Comparison of ENCODE assay signal across 10 cellular contexts in genomic region chr5:1118738-1119137, GRCh38. TPM values are rescaled to one million over a fixed set of nuclear protein-coding genes. Genes with fewer than 3 reads are reported as not detected.
DNase-seq lines count a peak whose midpoint lies in the region; ATAC-seq, FAIRE-seq and TF ChIP-seq lines count a peak whose summit lies in the region.
"Had no signal": no experiment of that assay in that cellular context is flagged by ENCODE, and none has a peak within 500 bp of the region (broad histone marks: within the 10 kb centered on the region; RNA-seq: fewer than 3 reads in every experiment).

No MANE protein-coding gene starts in this region.

- no peaks in the 10 kb centered on the region for H4K20me1 ChIP-seq in H1 (replicated peaks in 1 of 2; ENCODE audit: control insufficient read depth in 1 of 2, insufficient read depth in 2 of 2, low read length in 2 of 2)

- no peak overlapping the region for H3K56ac ChIP-seq in H1 (replicated peaks; ENCODE audit: insufficient read length, low read depth, low read length)

- BruUV-seq in Calu3 (replicated peaks; lab: Mats Ljungman, UMichigan): no TSS peak

- no peak overlapping the region for H2BK120ac ChIP-seq in H1 (replicated peaks; ENCODE audit: low read depth, low read length)

- TF ChIP-seq POLR2A in H1 (IDR thresholded peaks at IDR 0.05; ENCODE audit: control extremely low read depth in 1 of 2, low read depth in 2 of 2, low read length in 2 of 2): no peak

- peaks cover 0 to 8% (median 5%) of the 10 kb centered on the region in 4 experiments; a peak in 4 of 7 replicates for H3K4me1 ChIP-seq in H1 (replicated peaks in 1 of 4; ENCODE audit: control insufficient read depth in 3 of 4, insufficient read depth in 4 of 4, low read length in 3 of 4)

- no peaks in the 10 kb centered on the region for H3K79me1 ChIP-seq in H1 (ENCODE audit: low read depth, low read length)

- no peaks in the 10 kb centered on the region for H3K36me3 ChIP-seq in H1 (ENCODE audit: control insufficient read depth in 2 of 4, insufficient read depth in 4 of 4, low read length in 3 of 4)

- no peak overlapping the region for H3K14ac ChIP-seq in H1 (ENCODE audit: insufficient read length)

- H3K4me2 ChIP-seq in H1 (ENCODE audit: insufficient read depth in 1 of 2, low read depth in 2 of 2, low read length in 2 of 2): no peak overlapping the region

- no peak for ATAC-seq in HG03175 (IDR thresholded peaks at IDR 0.05; ENCODE audit: unreplicated experiment)
- no peak for ATAC-seq in HG03469 (IDR thresholded peaks at IDR 0.05; ENCODE audit: unreplicated experiment)

- H3K27ac Mint-ChIP-seq in Calu3 (ENCODE audit: unreplicated experiment): no peak overlapping the region
- no peak overlapping the region for H3K27ac Mint-ChIP-seq in activated naive CD4-positive, alpha-beta T cell treated with anti-CD3 and anti-CD28 coated beads for 36 hours
- H3K27ac Mint-ChIP-seq: stimulated activated naive CD8-positive, alpha-beta T cell treated with anti-CD3 and anti-CD28 coated beads, Interleukin-15, Interleukin-2, amounts not matched to agents 100 ng/mL and 50 ng/mL, for 24 hours had no signal

- no peaks in the 10 kb centered on the region for H3K23me2 ChIP-seq in H1 (ENCODE audit: low read depth, low read length)

- no peak for TF ChIP-seq RAD21 in H1 (IDR thresholded peaks at IDR 0.05 in 1 of 2, conservative IDR thresholded peaks at IDR 0.05 in 1 of 2; ENCODE audit: low read depth in 2 of 2, low read length in 2 of 2)

- H3K4me1 Mint-ChIP-seq in Calu3 (ENCODE audit: low read depth, unreplicated experiment): no peaks in the 10 kb centered on the region
- H3K4me1 Mint-ChIP-seq in activated naive CD4-positive, alpha-beta T cell treated with anti-CD3 and anti-CD28 coated beads for 36 hours (ENCODE audit: low read depth): peaks cover 2% of the 10 kb centered on the region

- no peak overlapping the region for H3K4me3 ChIP-seq in H1 (ENCODE audit: extremely low read depth in 1 of 4, insufficient read depth in 2 of 4, low read depth in 3 of 4, low read length in 4 of 4)

- H3K79me2 ChIP-seq in H1 (ENCODE audit: control insufficient read depth in 1 of 2, insufficient read depth in 2 of 2, low read length in 2 of 2): no peaks in the 10 kb centered on the region

- no peaks in the 10 kb centered on the region for H3K27me3 Mint-ChIP-seq in Calu3 (ENCODE audit: unreplicated experiment)
- no peaks in the 10 kb centered on the region for H3K27me3 Mint-ChIP-seq in activated naive CD4-positive, alpha-beta T cell treated with anti-CD3 and anti-CD28 coated beads for 36 hours (ENCODE audit: low read depth)
- H3K27me3 Mint-ChIP-seq: stimulated activated naive CD8-positive, alpha-beta T cell treated with anti-CD3 and anti-CD28 coated beads, Interleukin-15, Interleukin-2, amounts not matched to agents 100 ng/mL and 50 ng/mL, for 24 hours had no signal

- no peak overlapping the region for H2AK5ac ChIP-seq in H1 (ENCODE audit: low read depth, low read length)

- 66% methylated on average over 15 of the region's 15 CpGs; no CpG with 5 or more reads in 1 of the 2 experiments for WGBS in H1 (ENCODE audit: extremely low coverage in 1 of 2, insufficient coverage in 1 of 2, insufficient read length in 1 of 2, insufficient replicate concordance in 2 of 2, low coverage in 1 of 2, low lambda C conversion rate in 2 of 2, missing lambda C conversion rate in 1 of 2), 2 experiments

- H2BK15ac ChIP-seq in H1 (ENCODE audit: low read length): no peak overlapping the region

- H2BK5ac ChIP-seq in H1 (ENCODE audit: low read depth, low read length): no peak overlapping the region

- H3K27ac ChIP-seq in H1 (ENCODE audit: low read depth, low read length): no peak overlapping the region

- H3K23ac ChIP-seq in H1 (ENCODE audit: insufficient read length): no peak overlapping the region

- H3K4ac ChIP-seq in H1 (replicated peaks; ENCODE audit: insufficient read length, low read depth, low read length): no peak overlapping the region

- no peak for TF ChIP-seq CTCF in Calu3 (IDR thresholded peaks at IDR 0.05; ENCODE audit: unreplicated experiment)
- no peak for TF ChIP-seq CTCF in H1 (IDR thresholded peaks at IDR 0.05; ENCODE audit: control extremely low read depth in 1 of 3, insufficient read depth in 1 of 3, low read depth in 1 of 3, low read length in 3 of 3)

- no peaks in the 10 kb centered on the region for H3K9me3 Mint-ChIP-seq in Calu3 (ENCODE audit: low read depth, unreplicated experiment)
- H3K9me3 Mint-ChIP-seq in activated naive CD4-positive, alpha-beta T cell treated with anti-CD3 and anti-CD28 coated beads for 36 hours: no peaks in the 10 kb centered on the region
- H3K9me3 Mint-ChIP-seq: stimulated activated naive CD8-positive, alpha-beta T cell treated with anti-CD3 and anti-CD28 coated beads, Interleukin-15, Interleukin-2, amounts not matched to agents 100 ng/mL and 50 ng/mL, for 24 hours had no signal

- no peak for TF ChIP-seq EP300 in H1 (IDR thresholded peaks at IDR 0.05; ENCODE audit: borderline replicate concordance in 1 of 2, low read depth in 2 of 2, low read length in 2 of 2)

- no peak overlapping the region for H2BK12ac ChIP-seq in H1 (ENCODE audit: low read depth, low read length)

- no peak overlapping the region for H3K18ac ChIP-seq in H1 (ENCODE audit: extremely low read depth, low read length)

- H3K4me3 Mint-ChIP-seq in Calu3 (ENCODE audit: low read depth, unreplicated experiment): no peak overlapping the region
- no peak overlapping the region for H3K4me3 Mint-ChIP-seq in activated naive CD4-positive, alpha-beta T cell treated with anti-CD3 and anti-CD28 coated beads for 36 hours
- H3K4me3 Mint-ChIP-seq: stimulated activated naive CD8-positive, alpha-beta T cell treated with anti-CD3 and anti-CD28 coated beads, Interleukin-15, Interleukin-2, amounts not matched to agents 100 ng/mL and 50 ng/mL, for 24 hours had no signal

- no peak overlapping the region for H4K5ac ChIP-seq in H1 (ENCODE audit: insufficient read length, low read depth, low read length)

- no peak overlapping the region for H2BK20ac ChIP-seq in H1 (ENCODE audit: low read length)

- peak; percentile 41 for DNase-seq in Calu3
- peak; percentile 90 for DNase-seq in NCI-H2171 treated with DMSO at 0.1 percent for 48 hours (lab: John Stamatoyannopoulos, UW)
- DNase-seq in H1 (ENCODE audit: low read depth in 1 of 2, low spot score in 2 of 2): no peak
- peak; percentile 57 for DNase-seq in myocyte (ENCODE audit: low read depth)
- no peak for DNase-seq in activated naive CD4-positive, alpha-beta T cell (lab: John Stamatoyannopoulos, UW)
- DNase-seq in activated naive CD4-positive, alpha-beta T cell treated with anti-CD3 and anti-CD28 coated beads for 36 hours: no peak
- DNase-seq: T-helper 1 cell had no signal

- no peaks in the 10 kb centered on the region for H3K36me3 Mint-ChIP-seq in Calu3 (ENCODE audit: insufficient read depth, unreplicated experiment)
- H3K36me3 Mint-ChIP-seq in activated naive CD4-positive, alpha-beta T cell treated with anti-CD3 and anti-CD28 coated beads for 36 hours (ENCODE audit: low read depth): no peaks in the 10 kb centered on the region

- intact Hi-C loops in Calu3 (cut with micrococcal nuclease; ENCODE audit: unreplicated experiment): no loop called here
- intact Hi-C loops in activated naive CD4-positive, alpha-beta T cell treated with anti-CD3 and anti-CD28 coated beads for 36 hours (cut with micrococcal nuclease): no loop called here

- no peak overlapping the region for H3K9ac ChIP-seq in H1 (replicated peaks in 1 of 4; ENCODE audit: extremely low read depth in 1 of 4, low read depth in 3 of 4, low read length in 3 of 4)

- FAIRE-seq in H1 (lab: Jason Lieb, UNC): no peak

- no peaks in the 10 kb centered on the region for H3K27me3 ChIP-seq in H1 (replicated peaks in 1 of 4; ENCODE audit: control insufficient read depth in 3 of 4, extremely low read depth in 1 of 4, insufficient read depth in 3 of 4, low read length in 3 of 4)

- H4K91ac ChIP-seq in H1 (replicated peaks; ENCODE audit: insufficient read length, low read length): no peak overlapping the region

- no peak overlapping the region for H4K8ac ChIP-seq in H1 (ENCODE audit: extremely low read depth, insufficient read depth, low read length)

- no peaks in the 10 kb centered on the region for H3K9me3 ChIP-seq in H1 (ENCODE audit: insufficient read depth in 2 of 2, low read depth in 1 of 2, low read length in 1 of 2)

- no peak overlapping the region for H2AFZ ChIP-seq in H1 (ENCODE audit: low read length)

- CTCF ChIA-PET in Calu3 (lab: Charles Lee): interaction anchor here (0.6 to 1.7 kb wide), 3 partner anchors 11 to 87 kb away, joined by 3 to 4 read pairs (median 4); no protein-coding TSS in a partner anchor
- CTCF ChIA-PET in H1 (lab: Charles Lee; ENCODE audit: partially characterized antibody): interaction anchor here (0.8 to 3.0 kb wide), 9 partner anchors 10 to 99 kb away, joined by 3 to 17 read pairs (median 4); no protein-coding TSS in a partner anchor
- CTCF ChIA-PET in activated naive CD4-positive, alpha-beta T cell treated with anti-CD3 and anti-CD28 coated beads for 36 hours (lab: Charles Lee): interaction anchor here (0.6 to 0.7 kb wide), 2 partner anchors 182 to 319 kb away, joined by 4 to 5 read pairs; no protein-coding TSS in a partner anchor

- POLR2A ChIA-PET in H1 (lab: Charles Lee; ENCODE audit: partially characterized antibody): interaction anchor here (1.2 to 4.2 kb wide), 4 partner anchors 9 to 23 kb away, joined by 3 to 22 read pairs (median 6); no protein-coding TSS in a partner anchor

TF ChIP-seq in H1, 55 proteins besides CTCF, POLR2A, EP300 and RAD21:
- no peak for TF ChIP-seq CBX5 (IDR thresholded peaks at IDR 0.05; ENCODE audit: low read depth, low read length)
- 0 out of 2 replicates have a peak, but pooled peaks have one; percentile 17 for TF ChIP-seq E2F6 (IDR thresholded peaks at IDR 0.05)

RNA-seq across cellular contexts. Expression of gene SLC12A7, which starts 6.9 kb away (rescaled TPM):
- total RNA-seq in Calu3 (2022) (82.3 and 90.5 TPM in 2 replicates), myocyte (38.0 and 77.2 TPM in 2 replicates)
- 38.6 and 39.7 TPM in 2 replicates for total RNA-seq in H1 (2021; fragmentation: NEBNext Ultra II Directional; extraction: Animal tissue kit (Norgen Biotek cat#: 25700))
- polyA plus RNA-seq in H1 (2011; rRNA removed): 23.5 and 37.5 TPM in 2 replicates
- 26.4 TPM for polyA plus RNA-seq in H1 (2011; cell fraction: cytosol; rRNA removed)
- 181 TPM for polyA plus RNA-seq in H1 (2011; cell fraction: nucleus; rRNA removed)
- 27.4 to 47.0 TPM (median 38.9 TPM) in 4 replicates for polyA plus RNA-seq in H1 (2012, experiment 1 of 2)
- polyA plus RNA-seq in H1 (2012, experiment 2 of 2): 19.5 TPM
- polyA plus RNA-seq in H1 (2013, experiment 1 of 2): 27.2 TPM
- 24.9 TPM for polyA plus RNA-seq in H1 (2013, experiment 2 of 2)
- 23.8 and 28.1 TPM in 2 replicates for polyA minus RNA-seq in H1 (2011; rRNA and poly(A)+ RNA removed)
- polyA minus RNA-seq in H1 (2011; cell fraction: cytosol; rRNA and poly(A)+ RNA removed): 33.8 TPM
- polyA minus RNA-seq in H1 (2011; cell fraction: nucleus; rRNA and poly(A)+ RNA removed): 44.5 TPM
- 77.6 TPM for polyA plus RNA-seq in myocyte (2012)
- total RNA-seq in activated naive CD4-positive, alpha-beta T cell treated with anti-CD3 and anti-CD28 coated beads for 36 hours: 10 to 100 TPM; 12.6 to 13.6 TPM

Comparison
In these comparisons a context has a peak if more than half of its experiments do, and no peak if none do; other contexts are left out.
1. DNase-seq: peak in Calu3 (single experiment), NCI-H2171 treated with DMSO at 0.1 percent for 48 hours (single experiment) and myocyte (single experiment); none in H1 (0 of 2), activated naive CD4-positive, alpha-beta T cell (0 of 4) and activated naive CD4-positive, alpha-beta T cell treated with anti-CD3 and anti-CD28 coated beads for 36 hours (single experiment).